31 cellular contexts compared by ENCODE assay signal in genomic region chr17:48601184-48601527, GRCh38. TPM values are rescaled to one million over a fixed set of nuclear protein-coding genes. Genes with fewer than 3 reads are reported as not detected.
DNase-seq lines count a peak whose midpoint lies in the region; ATAC-seq and TF ChIP-seq lines count a peak whose summit lies in the region.
"Had no signal": no experiment of that assay in that cellular context is flagged by ENCODE, and none has a peak within 500 bp of the region (broad histone marks: within the 10 kb centered on the region; RNA-seq: fewer than 3 reads in every experiment).

No MANE protein-coding gene starts in this region.

- in situ Hi-C loops in astrocyte of the spinal cord (cut with HindIII; ENCODE audit: low sequenced_read_pairs), result no loop called here
- in situ Hi-C loops in transverse colon (cut with MboI; ENCODE audit: low pct_ligation_motif_present in 1 of 4, low pct_unique_long_range_greater_than_20kb in 1 of 4, low sequenced_read_pairs in 3 of 4), result no loop called here

- no peak for TF ChIP-seq POLR2A in transverse colon (IDR thresholded peaks at IDR 0.05)

- DNase-seq in HT-29 (ENCODE audit: low spot score) (peak; percentile 73), astrocyte of the spinal cord (ENCODE audit: low read depth, low spot score) (no peak), transverse colon (no peak), NCI-H510A (lab: John Stamatoyannopoulos, UW) (no peak)
- DNase-seq: activated CD4-positive, alpha-beta T cell treated with anti-CD3 and anti-CD28 coated beads for 48 hours; activated gamma-delta T cell treated with Interleukin-2 at 50 U/mL for 16 hours; activated T-cell treated with anti-CD3 and anti-CD28 coated beads, Interleukin-2, amount 50 U/mL, for 1 hour; DND-41; HFFc6; NCI-H1092 treated with DMSO at 0.1 percent for 48 hours; NCI-H187; NCI-H2171; NCI-H524 treated with DMSO at 0.1 percent for 48 hours; nucleus accumbens; PC-9; SHP77; small intestine; stimulated activated CD4-positive, alpha-beta T cell treated with anti-CD3 and anti-CD28 coated beads, Interleukin-2, amount 100 ng/mL, for 24 hours; SW 1271; T1000; upper lobe of left lung; WERI-Rb-1 had no signal

- no peak for TF ChIP-seq CTCF in astrocyte of the spinal cord (IDR thresholded peaks at IDR 0.05; ENCODE audit: low read depth, low read length)
- no peak for TF ChIP-seq CTCF in transverse colon (IDR thresholded peaks at IDR 0.05)

- ATAC-seq in HG02642 (IDR thresholded peaks at IDR 0.05; ENCODE audit: poor library complexity, unreplicated experiment) (no peak), HG03520 (IDR thresholded peaks at IDR 0.05; ENCODE audit: unreplicated experiment) (no peak)

- intact Hi-C loops in transverse colon (cut with DNase I; ENCODE audit: low total_unique reads), result no loop called here

- peak overlapping the region; percentile 57 for H3K4me3 ChIP-seq in astrocyte of the spinal cord (ENCODE audit: low read depth, low read length)
- H3K4me3 ChIP-seq in mesodermal cell (ENCODE audit: extremely low read depth, insufficient read depth, low read length, poor library complexity, severe bottlenecking), result peak overlapping the region; percentile 33
- peak overlapping the region in 2 of 4 donors; percentile 46 to 66 for H3K4me3 ChIP-seq in transverse colon
- H3K4me3 ChIP-seq: lung, upper lobe of left lung had no signal

- peaks cover 17% of the 10 kb centered on the region for H3K27me3 ChIP-seq in transverse colon

- H3K36me3 ChIP-seq in mesodermal cell (ENCODE audit: control insufficient read depth, insufficient read depth, low read length), result no peaks in the 10 kb centered on the region
- no peaks in the 10 kb centered on the region for H3K36me3 ChIP-seq in transverse colon
- H3K36me3 ChIP-seq: upper lobe of left lung, WERI-Rb-1 had no signal

- TF ChIP-seq EP300 in transverse colon (IDR thresholded peaks at IDR 0.05; ENCODE audit: low read depth), result no peak

- H3K27ac ChIP-seq in mesodermal cell (ENCODE audit: low read depth, low read length, severe bottlenecking), result peak overlapping the region; percentile 91
- H3K27ac ChIP-seq in transverse colon, result peak overlapping the region; percentile 86 to 95 (median 90)
- H3K27ac ChIP-seq: PC-9, upper lobe of left lung, WERI-Rb-1 had no signal

- H3K4me1 ChIP-seq in mesodermal cell (ENCODE audit: control insufficient read depth, insufficient read depth, low read length, poor library complexity, severe bottlenecking) (peaks cover 13% of the 10 kb centered on the region), transverse colon (peaks cover 15 to 68% (median 58%) of the 10 kb centered on the region in 4 donors)

- 0 to 6% methylated on average over 2 of the region's 5 CpGs for WGBS in mesodermal cell (ENCODE audit: insufficient coverage in 2 of 2), 2 experiments
- WGBS in transverse colon (ENCODE audit: low coverage in 1 of 2), 2 donors, result 37% methylated on average over 5 of the region's 5 CpGs; no CpG with 5 or more reads in 1 of the 2 donors

- H3K9me3 ChIP-seq in mesodermal cell (ENCODE audit: control insufficient read depth, low read length) (no peaks in the 10 kb centered on the region), transverse colon (no peaks in the 10 kb centered on the region)
- H3K9me3 ChIP-seq: upper lobe of left lung had no signal

RNA-seq across cellular contexts. Expression of gene HOXB6, which starts 3.6 kb away (rescaled TPM):
- total RNA-seq in HT-29 (2014; rRNA removed; shearing (Covaris generic)), result 160 and 174 TPM in 2 replicates
- 38.9 TPM for polyA plus RNA-seq in mesodermal cell (2013, experiment 1 of 2)
- 49.8 TPM for polyA plus RNA-seq in mesodermal cell (2013, experiment 2 of 2)
- total RNA-seq in transverse colon, result 10 to 100 TPM; 42.7 to 78.4 (median 62.5) TPM
- total RNA-seq: chondrocyte, HFFc6 had no signal
- polyA plus RNA-seq: CD14-positive monocyte had no signal

RNA-seq across cellular contexts. Expression of gene HOXB5, which starts 7.6 kb away (rescaled TPM):
- 7.5 and 8.2 TPM in 2 replicates for total RNA-seq in HT-29 (2014; rRNA removed; shearing (Covaris generic))
- polyA plus RNA-seq in mesodermal cell (2013, experiment 1 of 2), result 13.7 TPM
- polyA plus RNA-seq in mesodermal cell (2013, experiment 2 of 2), result 15.0 TPM
- total RNA-seq in transverse colon, result 10 to 100 TPM; 10.5 to 35.4 (median 18.7) TPM
- total RNA-seq: activated CD8-positive, alpha-beta memory T cell treated with anti-CD3 and anti-CD28 coated beads for 36 hours; chondrocyte; HFFc6 had no signal
- polyA plus RNA-seq: CD14-positive monocyte, keratinocyte had no signal

RNA-seq across cellular contexts. Expression of gene HOXB7, which starts 9.7 kb away (rescaled TPM):
- total RNA-seq in HT-29 (2014; rRNA removed; shearing (Covaris generic)), result 37.3 and 39.7 TPM in 2 replicates
- 10.4 TPM for polyA plus RNA-seq in mesodermal cell (2013, experiment 1 of 2)
- 19.8 TPM for polyA plus RNA-seq in mesodermal cell (2013, experiment 2 of 2)
- total RNA-seq in transverse colon, result 10 to 100 TPM in 3 of 4 donors, not detected in 1; 11.2 to 20.9 (median 16.7) TPM
- total RNA-seq: chondrocyte, HFFc6 had no signal
- polyA plus RNA-seq: CD14-positive monocyte had no signal

RNA-seq across cellular contexts. Expression of gene HOXB3, which starts 11.1 kb away (rescaled TPM):
- 99.5 and 126 TPM in 2 replicates for total RNA-seq in HT-29 (2014; rRNA removed; shearing (Covaris generic))
- 28.7 TPM for polyA plus RNA-seq in mesodermal cell (2013, experiment 1 of 2)
- polyA plus RNA-seq in mesodermal cell (2013, experiment 2 of 2), result 27.8 TPM
- 10 to 100 TPM; 25.7 to 57.1 (median 34.9) TPM for total RNA-seq in transverse colon
- total RNA-seq: HFFc6 had no signal
- polyA plus RNA-seq: CD14-positive monocyte had no signal

RNA-seq across cellular contexts. Expression of gene HOXB8, which starts 13.9 kb away (rescaled TPM):
- total RNA-seq in HT-29 (2014; rRNA removed; shearing (Covaris generic)), result 51.0 and 52.7 TPM in 2 replicates
- 30.0 TPM for polyA plus RNA-seq in mesodermal cell (2013, experiment 1 of 2)
- polyA plus RNA-seq in mesodermal cell (2013, experiment 2 of 2), result 41.5 TPM
- 10 to 100 TPM in 2 of 4 donors, 1 to 10 TPM in 2; 1.8 to 21.3 (median 8.9) TPM for total RNA-seq in transverse colon
- total RNA-seq: chondrocyte, HFFc6, pulmonary artery endothelial cell had no signal
- polyA plus RNA-seq: CD14-positive monocyte, keratinocyte had no signal
